Comparison of ENCODE assay signal across 8 cellular contexts in the genomic region with DNA sequence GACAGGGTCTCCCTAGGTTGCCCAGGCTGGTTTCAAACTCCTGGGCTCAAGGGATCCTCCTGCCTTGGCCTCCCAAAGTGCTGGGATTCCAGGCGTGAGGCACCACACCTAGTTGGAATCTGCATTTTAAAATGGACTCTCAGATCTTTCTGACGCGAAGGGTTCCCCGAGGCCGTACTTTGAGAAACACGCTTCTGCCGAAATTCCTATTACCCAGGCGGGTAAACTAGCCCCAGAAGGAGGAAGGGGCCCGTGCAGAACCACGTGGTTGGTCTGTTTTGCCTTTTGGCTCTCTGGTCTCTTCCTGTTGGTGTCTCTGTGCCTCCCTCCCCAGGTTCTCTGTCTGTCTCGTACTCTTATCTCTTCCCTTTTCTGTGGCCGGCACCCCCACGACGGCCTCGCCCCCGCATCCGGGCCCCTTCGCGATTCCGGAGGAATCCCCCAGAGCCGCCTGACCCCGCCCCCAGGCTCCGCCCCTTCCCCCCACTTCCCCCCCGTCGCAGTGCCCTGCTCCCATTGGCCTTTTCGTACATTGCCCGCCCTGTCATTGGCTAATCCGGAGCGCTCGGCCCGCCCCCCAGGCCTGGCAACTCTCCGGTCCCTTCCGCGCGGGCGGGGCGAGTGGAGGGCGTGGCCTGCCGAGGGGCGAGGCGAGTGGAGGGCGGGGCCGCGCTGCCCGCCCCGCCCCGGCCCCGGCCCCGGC. TPM values are rescaled to one million over a fixed set of nuclear protein-coding genes. Genes with fewer than 3 reads are reported as not detected.
DNase-seq lines count a peak whose midpoint lies in the region; ATAC-seq and TF ChIP-seq lines count a peak whose summit lies in the region.

A gene (plus strand): TSS at position 689 of the 703 bp plus-strand sequence. CDS start 12,354 bp downstream, outside the sequence.

- no peak for TF ChIP-seq CTCF in AG10803 (conservative IDR thresholded peaks at IDR 0.05; ENCODE audit: low read length)

- H3K4me3 ChIP-seq in AG10803 (ENCODE audit: low read length): peak within 1 kb of the TSS; percentile 79

- ATAC-seq in HG03432 (IDR thresholded peaks at IDR 0.05; ENCODE audit: unreplicated experiment): peak; percentile 80

- peak; percentile 45 for TF ChIP-seq POLR2A in GM19193 (IDR thresholded peaks at IDR 0.05; ENCODE audit: extremely low read depth, insufficient read depth, insufficient read length)

- DNase-seq in AG10803 (ENCODE audit: low read depth) (peak; percentile 90), NCI-H460 (ENCODE audit: extremely low read depth, low read depth) (peak; percentile 91), cerebellum (ENCODE audit: low spot score) (peak; percentile 100), kidney glomerular epithelial cell (lab: John Stamatoyannopoulos, UW) (peak; percentile 84)
- peak; percentile 98 for DNase-seq in activated CD4-positive, alpha-beta T cell treated with anti-CD3 and anti-CD28 coated beads for 1 hour
- peak; percentile 99 for DNase-seq in stimulated activated CD4-positive, alpha-beta T cell treated with anti-CD3 and anti-CD28 coated beads, Interleukin-15, amount 100 ng/mL, for 24 hours

RNA-seq across cellular contexts. Expression of the gene that starts here (rescaled TPM):
- total RNA-seq in NCI-H460 (2014; rRNA removed; shearing (Covaris generic)): 1.4 and 1.5 TPM in 2 replicates
- 3.2 and 3.6 TPM in 2 replicates for polyA plus RNA-seq in NCI-H460 (2014; cell fraction: nucleus; rRNA removed)
- 4.4 TPM for total RNA-seq in cerebellum

Comparison
In these comparisons a context has a peak if more than half of its experiments do, and no peak if none do; other contexts are left out.
1. Peak in every context shown above with its lines: DNase-seq, ATAC-seq and H3K4me3 ChIP-seq.